ENCODE assay signal across 7 cellular contexts in genomic region chr2:225282858-225283693, GRCh38.
DNase-seq lines count a peak whose midpoint lies in the region; ATAC-seq, FAIRE-seq and TF ChIP-seq lines count a peak whose summit lies in the region.

No MANE protein-coding gene starts in this region.

- H3K27me3 ChIP-seq in right lobe of liver, result no peaks in the 10 kb centered on the region
- H3K27me3 ChIP-seq in gastroesophageal sphincter, result no peaks in the 10 kb centered on the region

- peak; percentile 92 for TF ChIP-seq CTCF in astrocyte of the cerebellum (IDR thresholded peaks at IDR 0.05; ENCODE audit: low read depth, low read length, missing control alignments)
- TF ChIP-seq CTCF in right lobe of liver (IDR thresholded peaks at IDR 0.05), result peak; percentile 58 to 74 (median 64)
- peak in 1 of 4 experiments; percentile 32 for TF ChIP-seq CTCF in gastroesophageal sphincter (IDR thresholded peaks at IDR 0.05)

- no peak overlapping the region for H3K27ac ChIP-seq in right lobe of liver
- no peak overlapping the region for H3K27ac ChIP-seq in gastroesophageal sphincter

- DNase-seq in EL (peak; percentile 73), GM19239 (ENCODE audit: insufficient read length, low spot score) (peak; percentile 6), NCI-H345 (lab: John Stamatoyannopoulos, UW) (peak; percentile 40), astrocyte of the cerebellum (ENCODE audit: low read depth) (peak; percentile 34), right lobe of liver (no peak)

- H3K4me3 ChIP-seq in astrocyte of the cerebellum (ENCODE audit: low read depth, low read length) (no peak overlapping the region), right lobe of liver (no peak overlapping the region), gastroesophageal sphincter (no peak overlapping the region)

- no peak for TF ChIP-seq EP300 in gastroesophageal sphincter (IDR thresholded peaks at IDR 0.05)

- no peak for TF ChIP-seq POLR2A in right lobe of liver (IDR thresholded peaks at IDR 0.05)
- TF ChIP-seq POLR2A in gastroesophageal sphincter (IDR thresholded peaks at IDR 0.05), result no peak

- in situ Hi-C loops in astrocyte of the cerebellum (cut with HindIII; ENCODE audit: low sequenced_read_pairs), result no loop called here

- H3K4me1 ChIP-seq in right lobe of liver, result no peaks in the 10 kb centered on the region
- no peaks in the 10 kb centered on the region for H3K4me1 ChIP-seq in gastroesophageal sphincter

- ATAC-seq in HG03103 (IDR thresholded peaks at IDR 0.05; ENCODE audit: low read depth, unreplicated experiment) (peak; percentile 91), right lobe of liver (peak; percentile 69 to 77 (median 76)), gastroesophageal sphincter (no peak)

- intact Hi-C loops in right lobe of liver (cut with DNase I), result loop anchor here (5.0 to 10.0 kb wide), 2 partner anchors 372 to 379 kb away; no protein-coding TSS in a partner anchor

- H3K36me3 ChIP-seq in right lobe of liver, result no peaks in the 10 kb centered on the region
- H3K36me3 ChIP-seq in gastroesophageal sphincter, result no peaks in the 10 kb centered on the region

- H3K9me3 ChIP-seq in right lobe of liver (peaks cover 0 to 3% (median 0%) of the 10 kb centered on the region in 4 donors), gastroesophageal sphincter (peaks cover 0 to 11% (median 0%) of the 10 kb centered on the region in 3 donors)

- FAIRE-seq in GM19239 (lab: Jason Lieb, UNC), result peak; percentile 93

- 16% methylated on average over 4 of the region's 4 CpGs for WGBS in right lobe of liver (ENCODE audit: insufficient coverage, low coverage, low lambda C conversion rate, missing lambda C conversion rate)
- 31 to 33% methylated on average over 4 of the region's 4 CpGs for WGBS in gastroesophageal sphincter (ENCODE audit: low coverage in 1 of 2), 2 donors

Comparison
In these comparisons a context has a peak if more than half of its experiments do, and no peak if none do; other contexts are left out.
1. DNase-seq: peak in EL (single experiment), GM19239 (single experiment), NCI-H345 (single experiment) and astrocyte of the cerebellum (single experiment); none in right lobe of liver (0 of 3).